ENCODE assay signal across 1 cellular context in genomic region chr1:207805841-207806421, GRCh38.
A peak's percentile ranks its signal among the peaks of the same experiment; 100 is the strongest.
TF ChIP-seq lines count a peak whose summit lies in the region.

No MANE protein-coding gene starts in this region.

TF ChIP-seq in K562, 482 proteins besides CTCF, POLR2A, EP300 and RAD21 (continued from another document and continues in another):
- TF ChIP-seq THRB (CRISPR knock-in tag; conservative IDR thresholded peaks at IDR 0.05) (no peak), NFXL1 (CRISPR knock-in tag; IDR thresholded peaks at IDR 0.05) (no peak), ZNF23 (CRISPR knock-in tag; IDR thresholded peaks at IDR 0.05) (no peak), EGR1 (conservative IDR thresholded peaks at IDR 0.05) (no peak), SRSF9 (IDR thresholded peaks at IDR 0.05; ENCODE audit: borderline replicate concordance, low read depth, low read length) (no peak), E2F8 (IDR thresholded peaks at IDR 0.05; ENCODE audit: low read depth, partially characterized antibody) (no peak), CHAMP1 (IDR thresholded peaks at IDR 0.05) (no peak), ZBTB9 (CRISPR knock-in tag; IDR thresholded peaks at IDR 0.05) (0 out of 2 replicates have a peak, but pooled peaks have one; percentile 64), KLF6 (CRISPR knock-in tag; IDR thresholded peaks at IDR 0.05; ENCODE audit: borderline replicate concordance) (no peak), MYNN (IDR thresholded peaks at IDR 0.05) (peak; percentile 79; the same call in 1 of the 2 replicates), MYNN (CRISPR knock-in tag; IDR thresholded peaks at IDR 0.05) (no peak), TARDBP (IDR thresholded peaks at IDR 0.05) (no peak), SP1 (CRISPR knock-in tag; IDR thresholded peaks at IDR 0.05) (no peak), RFX1 (IDR thresholded peaks at IDR 0.05) (no peak), CEBPG (CRISPR knock-in tag; IDR thresholded peaks at IDR 0.05) (no peak), CEBPG (tag; conservative IDR thresholded peaks at IDR 0.05 in 1 of 2, IDR thresholded peaks at IDR 0.05 in 1 of 2) (no peak), ZNF239 (CRISPR knock-in tag; IDR thresholded peaks at IDR 0.05) (0 out of 2 replicates have a peak, but pooled peaks have one; percentile 33), MED1 (CRISPR knock-in tag; IDR thresholded peaks at IDR 0.05; ENCODE audit: borderline replicate concordance) (no peak), TAF1 (IDR thresholded peaks at IDR 0.05; ENCODE audit: control insufficient read depth, extremely low read depth, insufficient read depth, low read length, severe bottlenecking) (peak; percentile 16), NCOA1 (IDR thresholded peaks at IDR 0.05; ENCODE audit: low read depth) (0 out of 2 replicates have a peak, but pooled peaks have one; percentile 39), ETS1 (conservative IDR thresholded peaks at IDR 0.05; ENCODE audit: control insufficient read depth, low read depth, low read length) (no peak), SRSF7 (optimal IDR thresholded peaks at IDR 0.05; ENCODE audit: low read depth, low read length) (no peak), RCOR1 (IDR thresholded peaks at IDR 0.05; ENCODE audit: borderline replicate concordance in 1 of 2, low read depth in 2 of 2, low read length in 2 of 2) (no peak; a peak in 1 of 4 replicates), STAT5A (IDR thresholded peaks at IDR 0.05; ENCODE audit: borderline replicate concordance, low read length) (no peak), HLTF (IDR thresholded peaks at IDR 0.05) (no peak), HMG20A (CRISPR knock-in tag; conservative IDR thresholded peaks at IDR 0.05) (no peak), GABPB2 (CRISPR knock-in tag; conservative IDR thresholded peaks at IDR 0.05) (no peak), ZNF12 (CRISPR knock-in tag; IDR thresholded peaks at IDR 0.05) (no peak), CAMTA2 (CRISPR knock-in tag; conservative IDR thresholded peaks at IDR 0.05) (no peak), ZNF24 (IDR thresholded peaks at IDR 0.05) (no peak), RFX7 (CRISPR knock-in tag; IDR thresholded peaks at IDR 0.05) (no peak), ZC3H11A (IDR thresholded peaks at IDR 0.05; ENCODE audit: low read depth, low read length) (no peak), RBM34 (IDR thresholded peaks at IDR 0.05; ENCODE audit: borderline replicate concordance, insufficient read depth, low read length) (no peak), ZNF121 (CRISPR knock-in tag; conservative IDR thresholded peaks at IDR 0.05) (no peak), ZNF449 (CRISPR knock-in tag; IDR thresholded peaks at IDR 0.05) (no peak), GTF2E2 (tag; IDR thresholded peaks at IDR 0.05) (no peak), FOSL1 (tag; conservative IDR thresholded peaks at IDR 0.05) (peak; percentile 80), ZBED1 (IDR thresholded peaks at IDR 0.05) (no peak), SMAD1 (IDR thresholded peaks at IDR 0.05; ENCODE audit: low read depth, low read length, partially characterized antibody) (no peak), E4F1 (CRISPR knock-in tag; IDR thresholded peaks at IDR 0.05; ENCODE audit: borderline replicate concordance) (no peak), PATZ1 (CRISPR knock-in tag; IDR thresholded peaks at IDR 0.05; ENCODE audit: borderline replicate concordance) (no peak), U2AF2 (optimal IDR thresholded peaks at IDR 0.05; ENCODE audit: low read depth, low read length) (no peak), TAF7 (tag; IDR thresholded peaks at IDR 0.05) (no peak), HNRNPUL1 (IDR thresholded peaks at IDR 0.05; ENCODE audit: low read length) (no peak), GTF2B (IDR thresholded peaks at IDR 0.05; ENCODE audit: extremely low read depth, insufficient read length) (no peak), ZNF592 (IDR thresholded peaks at IDR 0.05) (peak; percentile 97)
